Comparison of ENCODE assay signal across 8 cellular contexts in genomic region chr1:31944205-31945089, GRCh38. TPM values are rescaled to one million over a fixed set of nuclear protein-coding genes. Genes with fewer than 3 reads are reported as not detected.
DNase-seq lines count a peak whose midpoint lies in the region; ATAC-seq lines count a peak whose summit lies in the region.

No MANE protein-coding gene starts in this region.

- ATAC-seq in GM21576 (IDR thresholded peaks at IDR 0.05; ENCODE audit: unreplicated experiment): peak; percentile 62

- DNase-seq in Caki2 (ENCODE audit: low read depth) (peak; percentile 96), LHCN-M2 (ENCODE audit: low read depth) (peak; percentile 85), medulla oblongata (ENCODE audit: extremely low spot score) (peak; percentile 53), NCI-H1048 (lab: John Stamatoyannopoulos, UW) (no peak)
- peak; percentile 76 for DNase-seq in activated CD4-positive, alpha-beta T cell treated with anti-CD3 and anti-CD28 coated beads, Interleukin-2, amount 50 U/mL, for 1 hour
- peak; percentile 66 for DNase-seq in effector CD4-positive, alpha-beta T cell
- DNase-seq in stimulated activated CD8-positive, alpha-beta memory T cell treated with anti-CD3 and anti-CD28 coated beads, Interleukin-15, amount 100 ng/mL, for 1 hour (ENCODE audit: low read depth): peak; percentile 57

- in situ Hi-C loops in Caki2 (cut with HindIII; ENCODE audit: low pct_unique_long_range_greater_than_20kb, low sequenced_read_pairs): no loop called here

RNA-seq across cellular contexts. Expression of gene PTP4A2, which starts 6.3 kb away (rescaled TPM):
- total RNA-seq in Caki2 (2014; rRNA removed; shearing (Covaris generic); ENCODE audit: low replicate concordance): 308 and 310 TPM in 2 replicates
- 266 and 303 TPM in 2 replicates for total RNA-seq in LHCN-M2 (2014; rRNA removed)
- 244 TPM for polyA plus RNA-seq in LHCN-M2 (2012)
